ENCODE assay signal across 25 cellular contexts in the genomic region with DNA sequence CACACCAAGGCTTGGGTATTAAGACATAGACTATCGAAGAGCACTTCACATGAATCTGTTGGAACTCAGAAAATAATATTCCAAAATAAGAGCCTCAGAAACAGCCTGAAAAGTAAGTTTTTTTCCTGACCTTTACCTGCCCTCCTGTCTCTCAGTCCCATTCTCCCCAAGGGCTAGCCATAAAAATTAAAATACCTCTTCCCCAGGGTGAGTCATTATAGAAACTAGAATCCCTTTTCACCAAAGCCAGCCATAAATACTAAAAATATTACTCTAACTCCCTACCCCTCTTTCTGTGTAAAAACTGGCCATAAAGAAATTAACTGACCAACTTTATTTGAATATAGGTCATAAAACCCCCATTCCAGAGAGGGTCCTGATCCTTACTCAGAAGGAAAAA.
"Had no signal": no experiment of that assay in that cellular context is flagged by ENCODE, and none has a peak within 500 bp of the region (broad histone marks: within the 10 kb centered on the region; RNA-seq: fewer than 3 reads in every experiment).

No MANE protein-coding gene starts in this region.

- H3K36me3 ChIP-seq: colonic mucosa, esophagus squamous epithelium, left lung, pancreas, right lobe of liver, suprapubic skin, transverse colon, upper lobe of right lung, uterus had no signal

- H3K27me3 Mint-ChIP-seq: dendritic cell treated with granulocyte-macrophage colony-stimulating factor and Interleukin-4, amounts not matched to agents 40 ng/mL and 50 ng/mL, for 4 days had no signal

- H3K9me3 Mint-ChIP-seq: dendritic cell treated with granulocyte-macrophage colony-stimulating factor and Interleukin-4, amounts not matched to agents 40 ng/mL and 50 ng/mL, for 4 days; endodermal cell; stimulated activated naive CD8-positive, alpha-beta T cell treated with anti-CD3 and anti-CD28 coated beads, Interleukin-15, amount 100 ng/mL, for 72 hours had no signal

- H3K4me3 Mint-ChIP-seq: dendritic cell treated with granulocyte-macrophage colony-stimulating factor and Interleukin-4, amounts not matched to agents 40 ng/mL and 50 ng/mL, for 4 days; endodermal cell; naive thymus-derived CD4-positive, alpha-beta T cell; stimulated activated naive CD8-positive, alpha-beta T cell treated with anti-CD3 and anti-CD28 coated beads, Interleukin-15, amount 100 ng/mL, for 72 hours had no signal

- H3K27ac ChIP-seq: colonic mucosa, esophagus squamous epithelium, left lung, pancreas, right lobe of liver, suprapubic skin, transverse colon, upper lobe of right lung had no signal

- H3K27me3 ChIP-seq: colonic mucosa, esophagus squamous epithelium, left lung, pancreas, right lobe of liver, transverse colon, upper lobe of right lung, uterus had no signal

- H3K4me1 ChIP-seq: colonic mucosa, esophagus squamous epithelium, left lung, pancreas, right lobe of liver, suprapubic skin, transverse colon, upper lobe of right lung, uterus had no signal

- H3K9me3 ChIP-seq: colonic mucosa, esophagus squamous epithelium, left lung, pancreas, right lobe of liver, suprapubic skin, transverse colon, upper lobe of right lung, uterus had no signal

- ATAC-seq: left cardiac atrium; left lung; naive thymus-derived CD4-positive, alpha-beta T cell; pancreas; right lobe of liver; stimulated activated naive CD8-positive, alpha-beta T cell treated with anti-CD3 and anti-CD28 coated beads, Interleukin-15, amount 100 ng/mL, for 72 hours; upper lobe of right lung had no signal

- H3K4me3 ChIP-seq: colonic mucosa, esophagus squamous epithelium, left lung, pancreas, right lobe of liver, suprapubic skin, transverse colon, upper lobe of right lung, uterus had no signal

- H3K27ac Mint-ChIP-seq: dendritic cell treated with granulocyte-macrophage colony-stimulating factor and Interleukin-4, amounts not matched to agents 40 ng/mL and 50 ng/mL, for 4 days; endodermal cell; naive thymus-derived CD4-positive, alpha-beta T cell; stimulated activated naive CD8-positive, alpha-beta T cell treated with anti-CD3 and anti-CD28 coated beads, Interleukin-15, amount 100 ng/mL, for 72 hours had no signal

- H3K4me1 Mint-ChIP-seq: endodermal cell had no signal

- DNase-seq: colonic mucosa; effector CD8-positive, alpha-beta T cell; endodermal cell; erythroblast; esophagus squamous epithelium; head of caudate nucleus; left cardiac atrium; left lung; mesenchymal stem cell; midbrain; naive thymus-derived CD4-positive, alpha-beta T cell; pancreas; right lobe of liver; small intestine; stimulated activated CD4-positive, alpha-beta T cell treated with anti-CD3 and anti-CD28 coated beads, Interleukin-12 subunit alpha, Interleukin-12 subunit beta, amount 100 ng/mL, for 4 hours; stimulated activated CD4-positive, alpha-beta T cell treated with anti-CD3 and anti-CD28 coated beads, Interleukin-1b, Interleukin-23, amount 100 ng/mL, for 48 hours; stimulated activated CD4-positive, alpha-beta T cell treated with anti-CD3 and anti-CD28 coated beads, Interleukin-4, amount 100 ng/mL, for 1 hour; stimulated activated CD8-positive, alpha-beta memory T cell treated with anti-CD3 and anti-CD28 coated beads, Interleukin-4, amount 100 ng/mL, for 48 hours; stimulated activated naive CD4-positive, alpha-beta T cell; stimulated activated naive CD8-positive, alpha-beta T cell treated with anti-CD3 and anti-CD28 coated beads, Interleukin-15, amount 100 ng/mL, for 72 hours; transverse colon; upper lobe of right lung; uterus had no signal
